35 cellular contexts compared by ENCODE assay signal in genomic region chr2:177380181-177380580, GRCh38.
"Had no signal": no experiment of that assay in that cellular context is flagged by ENCODE, and none has a peak within 500 bp of the region (broad histone marks: within the 10 kb centered on the region; RNA-seq: fewer than 3 reads in every experiment).

No MANE protein-coding gene starts in this region.

- H3K9me3 Mint-ChIP-seq: activated B cell treated with CpG ODN at 0.5 μM for 24 hours; activated CD4-positive, alpha-beta memory T cell treated with anti-CD3 and anti-CD28 coated beads for 36 hours; activated CD8-positive, alpha-beta T cell treated with anti-CD3 and anti-CD28 coated beads for 36 hours; activated naive CD4-positive, alpha-beta T cell treated with anti-CD3 and anti-CD28 coated beads, Interleukin-2, amount 50 U/mL, for 72 hours; activated naive CD8-positive, alpha-beta T cell treated with anti-CD3 and anti-CD28 coated beads for 36 hours; activated T-cell treated with anti-CD3 and anti-CD28 coated beads, Interleukin-2, amount 50 U/mL, for 4 hours; activated T-cell treated with anti-CD3 and anti-CD28 coated beads, Interleukin-2, amount 50 U/mL, for 72 hours; activated T-helper 1 cell treated with anti-CD3 and anti-CD28 coated beads, Interleukin-12 subunit alpha, Interleukin-12 subunit beta, Interleukin-2, Interleukin-4 antibody, amounts not matched to agents 30 ng/mL and 10 ng/mL and 1 ng/mL, durations not matched to agents 14 hours and 24 hours and 36 hours; activated T-helper 17 cell treated with anti-CD3 and anti-CD28 coated beads, Interleukin-2, amount 50 U/mL, for 72 hours; T-helper 1 cell treated with Interleukin-12 subunit alpha and Interleukin-12 subunit beta and Interleukin-4 antibody, amounts not matched to agents 30 μg/mL and 1 μg/mL, for 36 hours had no signal

- H3K4me1 Mint-ChIP-seq: activated B cell treated with CpG ODN at 0.5 μM for 24 hours; activated CD4-positive, alpha-beta T cell treated with anti-CD3 and anti-CD28 coated beads, Interleukin-2, amount 10 ng/mL, durations not matched to agents 24 days and 14 days; activated naive CD8-positive, alpha-beta T cell treated with anti-CD3 and anti-CD28 coated beads for 36 hours had no signal

- FAIRE-seq: astrocyte, TTC549 had no signal

- H3K27ac Mint-ChIP-seq: activated B cell treated with CpG ODN at 0.5 μM for 24 hours; activated CD4-positive, alpha-beta memory T cell treated with anti-CD3 and anti-CD28 coated beads for 36 hours; activated CD4-positive, alpha-beta T cell treated with anti-CD3 and anti-CD28 coated beads, Interleukin-2, amount 10 ng/mL, durations not matched to agents 24 days and 14 days; activated CD8-positive, alpha-beta T cell treated with anti-CD3 and anti-CD28 coated beads for 36 hours; activated naive CD4-positive, alpha-beta T cell treated with anti-CD3 and anti-CD28 coated beads for 36 hours; activated naive CD4-positive, alpha-beta T cell treated with anti-CD3 and anti-CD28 coated beads, Interleukin-2, amount 50 U/mL, for 72 hours; activated naive CD8-positive, alpha-beta T cell treated with anti-CD3 and anti-CD28 coated beads for 36 hours; activated T-cell treated with anti-CD3 and anti-CD28 coated beads, Interleukin-2, amount 50 U/mL, for 72 hours; activated T-helper 1 cell treated with anti-CD3 and anti-CD28 coated beads, Interleukin-12 subunit alpha, Interleukin-12 subunit beta, Interleukin-2, Interleukin-4 antibody, amounts not matched to agents 30 ng/mL and 10 ng/mL and 1 ng/mL, durations not matched to agents 14 hours and 24 hours and 36 hours; activated T-helper 17 cell treated with anti-CD3 and anti-CD28 coated beads, Interleukin-2, amount 50 U/mL, for 72 hours; T-helper 1 cell treated with Interleukin-12 subunit alpha and Interleukin-12 subunit beta and Interleukin-4 antibody, amounts not matched to agents 30 μg/mL and 1 μg/mL, for 36 hours; T-helper 2 cell treated with Interferon-gamma antibody and Interleukin-4, amounts not matched to agents 5 μg/mL and 100 μg/mL, for 36 hours had no signal

- DNase-seq: activated B cell treated with CpG ODN at 0.5 μM for 24 hours; activated CD4-positive, alpha-beta memory T cell treated with anti-CD3 and anti-CD28 coated beads for 36 hours; activated CD4-positive, alpha-beta T cell treated with anti-CD3 and anti-CD28 coated beads for 4 hours; activated CD4-positive, alpha-beta T cell treated with anti-CD3 and anti-CD28 coated beads, Interleukin-2, amount 10 ng/mL, durations not matched to agents 24 days and 14 days; activated CD4-positive, alpha-beta T cell treated with anti-CD3 and anti-CD28 coated beads, Interleukin-2, amount 50 U/mL, for 1 hour; activated CD4-positive, alpha-beta T cell treated with anti-CD3 and anti-CD28 coated beads, Interleukin-2, amount 50 U/mL, for 4 hours; activated CD4-positive, CD25-positive, alpha-beta regulatory T cell treated with anti-CD3 and anti-CD28 coated beads, Interleukin-2, amount 50 U/mL, for 72 hours; activated CD8-positive, alpha-beta memory T cell treated with anti-CD3 and anti-CD28 coated beads, Interleukin-2, amount 50 U/mL, for 4 hours; activated CD8-positive, alpha-beta T cell treated with anti-CD3 and anti-CD28 coated beads for 36 hours; activated effector memory CD4-positive, alpha-beta T cell treated with anti-CD3 and anti-CD28 coated beads, Interleukin-2, amount 50 U/mL, for 16 hours; activated gamma-delta T cell treated with Interleukin-2 at 50 U/mL for 16 hours; activated naive CD4-positive, alpha-beta T cell; activated naive CD4-positive, alpha-beta T cell treated with anti-CD3 and anti-CD28 coated beads for 36 hours; activated naive CD4-positive, alpha-beta T cell treated with anti-CD3 and anti-CD28 coated beads, Interleukin-2, amount 50 U/mL, for 16 hours; activated naive CD8-positive, alpha-beta T cell treated with anti-CD3 and anti-CD28 coated beads for 36 hours; activated T-cell treated with anti-CD3 and anti-CD28 coated beads for 4 hours; activated T-cell treated with anti-CD3 and anti-CD28 coated beads, Interleukin-2, amount 50 U/mL, for 1 hour; activated T-cell treated with anti-CD3 and anti-CD28 coated beads, Interleukin-2, amount 50 U/mL, for 4 hours; activated T-cell treated with anti-CD3 and anti-CD28 coated beads, Interleukin-2, amount 50 U/mL, for 72 hours; adrenal gland; amniotic stem cell; aorta; body of pancreas; brain microvascular endothelial cell; central memory CD4-positive, alpha-beta T cell; T-helper 1 cell; T-helper 2 cell; T-helper 9 cell had no signal

- ATAC-seq: activated CD8-positive, alpha-beta T cell treated with anti-CD3 and anti-CD28 coated beads for 36 hours; activated naive CD4-positive, alpha-beta T cell treated with anti-CD3 and anti-CD28 coated beads, Interleukin-2, amount 50 U/mL, for 72 hours; activated T-cell treated with anti-CD3 and anti-CD28 coated beads, Interleukin-2, amount 50 U/mL, for 4 hours; activated T-cell treated with anti-CD3 and anti-CD28 coated beads, Interleukin-2, amount 50 U/mL, for 72 hours; activated T-helper 17 cell treated with anti-CD3 and anti-CD28 coated beads, Interleukin-2, amount 50 U/mL, for 72 hours; body of pancreas had no signal

- H3K4me3 Mint-ChIP-seq: activated B cell treated with CpG ODN at 0.5 μM for 24 hours; activated CD4-positive, alpha-beta memory T cell treated with anti-CD3 and anti-CD28 coated beads for 36 hours; activated CD4-positive, alpha-beta T cell treated with anti-CD3 and anti-CD28 coated beads, Interleukin-2, amount 10 ng/mL, durations not matched to agents 24 days and 14 days; activated CD8-positive, alpha-beta T cell treated with anti-CD3 and anti-CD28 coated beads for 36 hours; activated naive CD4-positive, alpha-beta T cell treated with anti-CD3 and anti-CD28 coated beads for 36 hours; activated naive CD8-positive, alpha-beta T cell treated with anti-CD3 and anti-CD28 coated beads for 36 hours; activated T-cell treated with anti-CD3 and anti-CD28 coated beads, Interleukin-2, amount 50 U/mL, for 4 hours; activated T-cell treated with anti-CD3 and anti-CD28 coated beads, Interleukin-2, amount 50 U/mL, for 72 hours; activated T-helper 1 cell treated with anti-CD3 and anti-CD28 coated beads, Interleukin-12 subunit alpha, Interleukin-12 subunit beta, Interleukin-2, Interleukin-4 antibody, amounts not matched to agents 30 ng/mL and 10 ng/mL and 1 ng/mL, durations not matched to agents 14 hours and 24 hours and 36 hours; activated T-helper 17 cell treated with anti-CD3 and anti-CD28 coated beads, Interleukin-2, amount 50 U/mL, for 72 hours; T-helper 1 cell treated with Interleukin-12 subunit alpha and Interleukin-12 subunit beta and Interleukin-4 antibody, amounts not matched to agents 30 μg/mL and 1 μg/mL, for 36 hours; T-helper 2 cell treated with Interferon-gamma antibody and Interleukin-4, amounts not matched to agents 5 μg/mL and 100 μg/mL, for 36 hours had no signal

- H3K27me3 Mint-ChIP-seq: activated B cell treated with CpG ODN at 0.5 μM for 24 hours; activated CD4-positive, alpha-beta memory T cell treated with anti-CD3 and anti-CD28 coated beads for 36 hours; activated CD4-positive, alpha-beta T cell treated with anti-CD3 and anti-CD28 coated beads, Interleukin-2, amount 10 ng/mL, durations not matched to agents 24 days and 14 days; activated CD8-positive, alpha-beta T cell treated with anti-CD3 and anti-CD28 coated beads for 36 hours; activated naive CD8-positive, alpha-beta T cell treated with anti-CD3 and anti-CD28 coated beads for 36 hours; activated T-helper 17 cell treated with anti-CD3 and anti-CD28 coated beads, Interleukin-2, amount 50 U/mL, for 72 hours had no signal
